In the genomic region with DNA sequence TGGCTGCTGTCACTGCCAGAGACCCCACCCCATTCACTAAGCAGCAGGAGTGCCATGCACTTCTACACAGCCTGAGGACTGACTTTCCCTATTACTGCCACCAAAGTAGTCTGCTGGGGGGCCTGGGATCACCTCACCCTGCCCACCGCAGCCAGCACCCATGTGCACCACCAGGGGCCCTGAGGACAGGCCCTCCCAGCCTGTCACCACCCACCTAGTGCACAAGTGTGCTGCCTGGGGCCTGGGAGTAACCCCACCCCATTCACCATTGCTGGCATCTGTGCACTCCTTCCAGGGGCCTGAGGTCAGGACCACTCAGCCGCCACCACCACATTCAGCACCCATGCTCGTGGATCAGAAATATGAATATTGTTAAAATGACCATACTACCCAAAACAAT, we compare ENCODE assay signal across 2 cellular contexts.
TF ChIP-seq lines count a peak whose summit lies in the region.

No MANE protein-coding gene starts in this region.

TF ChIP-seq in A549, 52 proteins besides CTCF, POLR2A, EP300 and RAD21 (continued from another document):
- TF ChIP-seq GATA3 (IDR thresholded peaks at IDR 0.05; ENCODE audit: borderline replicate concordance) (no peak), SREBF2 (IDR thresholded peaks at IDR 0.05) (no peak), EHF (CRISPR knock-in tag; IDR thresholded peaks at IDR 0.05) (no peak), HDAC2 (IDR thresholded peaks at IDR 0.05) (no peak)
- TF ChIP-seq, protein P1, sequence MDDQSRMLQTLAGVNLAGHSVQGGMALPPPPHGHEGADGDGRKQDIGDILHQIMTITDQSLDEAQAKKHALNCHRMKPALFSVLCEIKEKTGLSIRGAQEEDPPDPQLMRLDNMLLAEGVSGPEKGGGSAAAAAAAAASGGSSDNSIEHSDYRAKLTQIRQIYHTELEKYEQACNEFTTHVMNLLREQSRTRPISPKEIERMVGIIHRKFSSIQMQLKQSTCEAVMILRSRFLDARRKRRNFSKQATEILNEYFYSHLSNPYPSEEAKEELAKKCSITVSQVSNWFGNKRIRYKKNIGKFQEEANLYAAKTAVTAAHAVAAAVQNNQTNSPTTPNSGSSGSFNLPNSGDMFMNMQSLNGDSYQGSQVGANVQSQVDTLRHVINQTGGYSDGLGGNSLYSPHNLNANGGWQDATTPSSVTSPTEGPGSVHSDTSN (IDR thresholded peaks at IDR 0.05), result no peak
TF ChIP-seq in A549: peak in this region for 0.

TF ChIP-seq in IMR-90, 13 proteins besides CTCF, POLR2A, EP300 and RAD21 (continued from another document):
- no peak for TF ChIP-seq RCOR1 (IDR thresholded peaks at IDR 0.05; ENCODE audit: insufficient replicate concordance, low read length)
- TF ChIP-seq BHLHE40 (IDR thresholded peaks at IDR 0.05; ENCODE audit: low read depth, low read length), result no peak
- no peak for TF ChIP-seq MXI1 (IDR thresholded peaks at IDR 0.05; ENCODE audit: borderline replicate concordance, low read depth, low read length)
- TF ChIP-seq NFE2L2 (IDR thresholded peaks at IDR 0.05; ENCODE audit: low read depth, low read length), result no peak
- TF ChIP-seq FOS (IDR thresholded peaks at IDR 0.05; ENCODE audit: low read depth, low read length), result no peak
- no peak for TF ChIP-seq MAFK (IDR thresholded peaks at IDR 0.05; ENCODE audit: low read depth, low read length)
- TF ChIP-seq, protein P2, sequence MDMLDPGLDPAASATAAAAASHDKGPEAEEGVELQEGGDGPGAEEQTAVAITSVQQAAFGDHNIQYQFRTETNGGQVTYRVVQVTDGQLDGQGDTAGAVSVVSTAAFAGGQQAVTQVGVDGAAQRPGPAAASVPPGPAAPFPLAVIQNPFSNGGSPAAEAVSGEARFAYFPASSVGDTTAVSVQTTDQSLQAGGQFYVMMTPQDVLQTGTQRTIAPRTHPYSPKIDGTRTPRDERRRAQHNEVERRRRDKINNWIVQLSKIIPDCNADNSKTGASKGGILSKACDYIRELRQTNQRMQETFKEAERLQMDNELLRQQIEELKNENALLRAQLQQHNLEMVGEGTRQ (IDR thresholded peaks at IDR 0.05; ENCODE audit: low read depth, low read length), result no peak
- no peak for TF ChIP-seq CHD1 (IDR thresholded peaks at IDR 0.05; ENCODE audit: low read depth, low read length)
- no peak for TF ChIP-seq CEBPB (IDR thresholded peaks at IDR 0.05; ENCODE audit: low read depth, low read length)
- TF ChIP-seq, protein P3, sequence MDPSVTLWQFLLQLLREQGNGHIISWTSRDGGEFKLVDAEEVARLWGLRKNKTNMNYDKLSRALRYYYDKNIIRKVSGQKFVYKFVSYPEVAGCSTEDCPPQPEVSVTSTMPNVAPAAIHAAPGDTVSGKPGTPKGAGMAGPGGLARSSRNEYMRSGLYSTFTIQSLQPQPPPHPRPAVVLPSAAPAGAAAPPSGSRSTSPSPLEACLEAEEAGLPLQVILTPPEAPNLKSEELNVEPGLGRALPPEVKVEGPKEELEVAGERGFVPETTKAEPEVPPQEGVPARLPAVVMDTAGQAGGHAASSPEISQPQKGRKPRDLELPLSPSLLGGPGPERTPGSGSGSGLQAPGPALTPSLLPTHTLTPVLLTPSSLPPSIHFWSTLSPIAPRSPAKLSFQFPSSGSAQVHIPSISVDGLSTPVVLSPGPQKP (IDR thresholded peaks at IDR 0.05; ENCODE audit: borderline replicate concordance, low read depth, low read length), result no peak
- no peak for TF ChIP-seq MAZ (IDR thresholded peaks at IDR 0.05; ENCODE audit: borderline replicate concordance, low read depth, low read length)
TF ChIP-seq in IMR-90: peak in this region for 0.
